Comparison of ENCODE assay signal across 8 cellular contexts in genomic region chr6:37499433-37500293, GRCh38. TPM values are rescaled to one million over a fixed set of nuclear protein-coding genes. Genes with fewer than 3 reads are reported as not detected.
DNase-seq lines count a peak whose midpoint lies in the region; ATAC-seq and TF ChIP-seq lines count a peak whose summit lies in the region.

TSS of gene CCDC167 (minus strand) at chr6:37499893. CDS start at chr6:37499863, 30 bp downstream.

- no peaks in the 10 kb centered on the region for H3K4me1 ChIP-seq in psoas muscle
- H3K4me1 ChIP-seq in urinary bladder (ENCODE audit: insufficient read depth) = no peaks in the 10 kb centered on the region

- TF ChIP-seq CTCF in psoas muscle (IDR thresholded peaks at IDR 0.05) = no peak

- no peak within 1 kb of the TSS for H3K27ac ChIP-seq in psoas muscle
- no peak within 1 kb of the TSS for H3K27ac ChIP-seq in urinary bladder (ENCODE audit: low read depth)

- WGBS in psoas muscle, 3 donors = 1 to 2% (median 1%) methylated on average over 38 of the region's 38 CpGs
- WGBS in urinary bladder = 1% methylated on average over 38 of the region's 38 CpGs

- intact Hi-C loops in left ventricle myocardium superior (cut with micrococcal nuclease) = loop anchor here (10.0 kb wide), 1 partner anchor 55 kb away; no protein-coding TSS in a partner anchor
- intact Hi-C loops in psoas muscle (cut with DNase I) = loop anchor here in 1 of 2 donors (10.0 kb wide), 1 partner anchor 405 kb away; no protein-coding TSS in a partner anchor

- DNase-seq in NCI-H187 treated with DMSO at 0.1 percent for 48 hours (lab: John Stamatoyannopoulos, UW) (peak; percentile 92), T-helper 2 cell (peak; percentile 85 to 98 (median 96)), amygdala (lab: John Stamatoyannopoulos, UW) (peak; percentile 55 to 98 (median 90)), left ventricle myocardium superior (peak; percentile 96), psoas muscle (peak; percentile 95 to 97)

- H3K9me3 ChIP-seq in psoas muscle = no peaks in the 10 kb centered on the region

- H3K27me3 ChIP-seq in psoas muscle (ENCODE audit: insufficient read depth in 3 of 3, low read length in 2 of 3) = no peaks in the 10 kb centered on the region

- ATAC-seq in GM18502 (IDR thresholded peaks at IDR 0.05; ENCODE audit: poor library complexity, unreplicated experiment) = peak; percentile 87
- ATAC-seq in HG02970 (IDR thresholded peaks at IDR 0.05; ENCODE audit: low FRiP score, unreplicated experiment) = peak; percentile 84
- peak; percentile 100 for ATAC-seq in left ventricle myocardium superior
- peak; percentile 99 to 100 (median 100) for ATAC-seq in psoas muscle

- no peaks in the 10 kb centered on the region for H3K36me3 ChIP-seq in psoas muscle (ENCODE audit: insufficient read depth in 1 of 2, low read depth in 1 of 2)
- no peaks in the 10 kb centered on the region for H3K36me3 ChIP-seq in urinary bladder (ENCODE audit: insufficient read depth)

- peak within 1 kb of the TSS; percentile 86 for H3K4me3 ChIP-seq in psoas muscle
- H3K4me3 ChIP-seq in urinary bladder (ENCODE audit: low read depth, low read length) = peak within 1 kb of the TSS; percentile 55

RNA-seq across cellular contexts. Expression of gene CCDC167, which starts in this region (rescaled TPM):
- total RNA-seq in left ventricle myocardium superior = 26.6 TPM
- 10 to 100 TPM; 11.5 to 15.7 (median 14.3) TPM for total RNA-seq in psoas muscle
- 10 to 100 TPM; 31.4 to 50.8 (median 38.7) TPM for polyA plus RNA-seq in psoas muscle
- 10.4 TPM for total RNA-seq in urinary bladder
- polyA plus RNA-seq in urinary bladder = 25.7 TPM
